2 cellular contexts compared by ENCODE assay signal in the genomic region with DNA sequence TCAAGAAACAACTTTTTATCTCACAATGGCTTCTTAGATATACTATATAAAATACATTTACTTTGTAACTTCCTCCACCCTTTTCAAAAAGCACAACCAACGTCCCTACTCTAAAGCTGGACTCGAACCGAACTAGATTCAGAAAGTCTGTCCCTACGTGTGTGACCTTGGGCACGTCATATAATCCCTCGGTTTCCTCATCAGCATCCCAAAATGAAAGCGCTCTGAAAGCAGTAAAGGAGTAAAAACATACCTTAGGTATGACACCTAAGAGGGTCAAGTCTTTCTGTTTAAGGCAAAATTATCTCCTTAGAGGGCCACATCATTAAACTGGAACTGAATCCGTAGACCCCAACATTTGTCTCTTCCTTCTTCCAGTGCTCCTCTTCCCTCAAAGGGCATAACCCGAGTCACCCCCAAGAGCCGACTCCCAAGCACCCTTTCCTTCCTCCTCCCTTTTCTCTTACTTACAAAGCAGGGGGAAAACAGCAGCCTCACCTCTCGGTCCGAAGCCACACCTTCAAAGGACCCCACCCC.
TF ChIP-seq lines count a peak whose summit lies in the region.

No MANE protein-coding gene starts in this region.

TF ChIP-seq in HCT116, 20 proteins besides CTCF, POLR2A, EP300 and RAD21:
- TF ChIP-seq CEBPB (IDR thresholded peaks at IDR 0.05; ENCODE audit: low read depth) (no peak), POLR2AphosphoS5 (IDR thresholded peaks at IDR 0.05; ENCODE audit: low read depth, low read length) (no peak), JUND (IDR thresholded peaks at IDR 0.05) (no peak), CBX3 (IDR thresholded peaks at IDR 0.05; ENCODE audit: low read depth) (no peak), ZNF274 (IDR thresholded peaks at IDR 0.05; ENCODE audit: low read depth, low read length) (no peak), SIN3A (IDR thresholded peaks at IDR 0.05; ENCODE audit: low read depth) (no peak), ELF1 (IDR thresholded peaks at IDR 0.05; ENCODE audit: borderline replicate concordance, low read depth) (no peak), YY1 (IDR thresholded peaks at IDR 0.05; ENCODE audit: extremely low read depth, insufficient replicate concordance, low read depth, low read length) (no peak), SRF (IDR thresholded peaks at IDR 0.05; ENCODE audit: low read depth) (no peak), ZFX (IDR thresholded peaks at IDR 0.05) (no peak), FOSL1 (IDR thresholded peaks at IDR 0.05; ENCODE audit: low read depth) (no peak), EGR1 (IDR thresholded peaks at IDR 0.05; ENCODE audit: low read depth) (no peak)
- TF ChIP-seq, protein P1, sequence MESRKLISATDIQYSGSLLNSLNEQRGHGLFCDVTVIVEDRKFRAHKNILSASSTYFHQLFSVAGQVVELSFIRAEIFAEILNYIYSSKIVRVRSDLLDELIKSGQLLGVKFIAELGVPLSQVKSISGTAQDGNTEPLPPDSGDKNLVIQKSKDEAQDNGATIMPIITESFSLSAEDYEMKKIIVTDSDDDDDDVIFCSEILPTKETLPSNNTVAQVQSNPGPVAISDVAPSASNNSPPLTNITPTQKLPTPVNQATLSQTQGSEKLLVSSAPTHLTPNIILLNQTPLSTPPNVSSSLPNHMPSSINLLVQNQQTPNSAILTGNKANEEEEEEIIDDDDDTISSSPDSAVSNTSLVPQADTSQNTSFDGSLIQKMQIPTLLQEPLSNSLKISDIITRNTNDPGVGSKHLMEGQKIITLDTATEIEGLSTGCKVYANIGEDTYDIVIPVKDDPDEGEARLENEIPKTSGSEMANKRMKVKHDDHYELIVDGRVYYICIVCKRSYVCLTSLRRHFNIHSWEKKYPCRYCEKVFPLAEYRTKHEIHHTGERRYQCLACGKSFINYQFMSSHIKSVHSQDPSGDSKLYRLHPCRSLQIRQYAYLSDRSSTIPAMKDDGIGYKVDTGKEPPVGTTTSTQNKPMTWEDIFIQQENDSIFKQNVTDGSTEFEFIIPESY (IDR thresholded peaks at IDR 0.05; ENCODE audit: extremely low read depth, insufficient replicate concordance, low read length), result no peak
- TF ChIP-seq, protein P2, sequence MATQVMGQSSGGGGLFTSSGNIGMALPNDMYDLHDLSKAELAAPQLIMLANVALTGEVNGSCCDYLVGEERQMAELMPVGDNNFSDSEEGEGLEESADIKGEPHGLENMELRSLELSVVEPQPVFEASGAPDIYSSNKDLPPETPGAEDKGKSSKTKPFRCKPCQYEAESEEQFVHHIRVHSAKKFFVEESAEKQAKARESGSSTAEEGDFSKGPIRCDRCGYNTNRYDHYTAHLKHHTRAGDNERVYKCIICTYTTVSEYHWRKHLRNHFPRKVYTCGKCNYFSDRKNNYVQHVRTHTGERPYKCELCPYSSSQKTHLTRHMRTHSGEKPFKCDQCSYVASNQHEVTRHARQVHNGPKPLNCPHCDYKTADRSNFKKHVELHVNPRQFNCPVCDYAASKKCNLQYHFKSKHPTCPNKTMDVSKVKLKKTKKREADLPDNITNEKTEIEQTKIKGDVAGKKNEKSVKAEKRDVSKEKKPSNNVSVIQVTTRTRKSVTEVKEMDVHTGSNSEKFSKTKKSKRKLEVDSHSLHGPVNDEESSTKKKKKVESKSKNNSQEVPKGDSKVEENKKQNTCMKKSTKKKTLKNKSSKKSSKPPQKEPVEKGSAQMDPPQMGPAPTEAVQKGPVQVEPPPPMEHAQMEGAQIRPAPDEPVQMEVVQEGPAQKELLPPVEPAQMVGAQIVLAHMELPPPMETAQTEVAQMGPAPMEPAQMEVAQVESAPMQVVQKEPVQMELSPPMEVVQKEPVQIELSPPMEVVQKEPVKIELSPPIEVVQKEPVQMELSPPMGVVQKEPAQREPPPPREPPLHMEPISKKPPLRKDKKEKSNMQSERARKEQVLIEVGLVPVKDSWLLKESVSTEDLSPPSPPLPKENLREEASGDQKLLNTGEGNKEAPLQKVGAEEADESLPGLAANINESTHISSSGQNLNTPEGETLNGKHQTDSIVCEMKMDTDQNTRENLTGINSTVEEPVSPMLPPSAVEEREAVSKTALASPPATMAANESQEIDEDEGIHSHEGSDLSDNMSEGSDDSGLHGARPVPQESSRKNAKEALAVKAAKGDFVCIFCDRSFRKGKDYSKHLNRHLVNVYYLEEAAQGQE (IDR thresholded peaks at IDR 0.05; ENCODE audit: low read depth), result no peak
- TF ChIP-seq, protein P3, sequence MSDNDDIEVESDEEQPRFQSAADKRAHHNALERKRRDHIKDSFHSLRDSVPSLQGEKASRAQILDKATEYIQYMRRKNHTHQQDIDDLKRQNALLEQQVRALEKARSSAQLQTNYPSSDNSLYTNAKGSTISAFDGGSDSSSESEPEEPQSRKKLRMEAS (IDR thresholded peaks at IDR 0.05), result no peak

TF ChIP-seq in HepG2, 621 proteins besides CTCF, POLR2A, EP300 and RAD21 (continues in another document):
- TF ChIP-seq, protein P4, sequence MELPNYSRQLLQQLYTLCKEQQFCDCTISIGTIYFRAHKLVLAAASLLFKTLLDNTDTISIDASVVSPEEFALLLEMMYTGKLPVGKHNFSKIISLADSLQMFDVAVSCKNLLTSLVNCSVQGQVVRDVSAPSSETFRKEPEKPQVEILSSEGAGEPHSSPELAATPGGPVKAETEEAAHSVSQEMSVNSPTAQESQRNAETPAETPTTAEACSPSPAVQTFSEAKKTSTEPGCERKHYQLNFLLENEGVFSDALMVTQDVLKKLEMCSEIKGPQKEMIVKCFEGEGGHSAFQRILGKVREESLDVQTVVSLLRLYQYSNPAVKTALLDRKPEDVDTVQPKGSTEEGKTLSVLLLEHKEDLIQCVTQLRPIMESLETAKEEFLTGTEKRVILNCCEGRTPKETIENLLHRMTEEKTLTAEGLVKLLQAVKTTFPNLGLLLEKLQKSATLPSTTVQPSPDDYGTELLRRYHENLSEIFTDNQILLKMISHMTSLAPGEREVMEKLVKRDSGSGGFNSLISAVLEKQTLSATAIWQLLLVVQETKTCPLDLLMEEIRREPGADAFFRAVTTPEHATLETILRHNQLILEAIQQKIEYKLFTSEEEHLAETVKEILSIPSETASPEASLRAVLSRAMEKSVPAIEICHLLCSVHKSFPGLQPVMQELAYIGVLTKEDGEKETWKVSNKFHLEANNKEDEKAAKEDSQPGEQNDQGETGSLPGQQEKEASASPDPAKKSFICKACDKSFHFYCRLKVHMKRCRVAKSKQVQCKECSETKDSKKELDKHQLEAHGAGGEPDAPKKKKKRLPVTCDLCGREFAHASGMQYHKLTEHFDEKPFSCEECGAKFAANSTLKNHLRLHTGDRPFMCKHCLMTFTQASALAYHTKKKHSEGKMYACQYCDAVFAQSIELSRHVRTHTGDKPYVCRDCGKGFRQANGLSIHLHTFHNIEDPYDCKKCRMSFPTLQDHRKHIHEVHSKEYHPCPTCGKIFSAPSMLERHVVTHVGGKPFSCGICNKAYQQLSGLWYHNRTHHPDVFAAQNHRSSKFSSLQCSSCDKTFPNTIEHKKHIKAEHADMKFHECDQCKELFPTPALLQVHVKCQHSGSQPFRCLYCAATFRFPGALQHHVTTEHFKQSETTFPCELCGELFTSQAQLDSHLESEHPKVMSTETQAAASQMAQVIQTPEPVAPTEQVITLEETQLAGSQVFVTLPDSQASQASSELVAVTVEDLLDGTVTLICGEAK (IDR thresholded peaks at IDR 0.05), result no peak
- TF ChIP-seq, protein P4 (CRISPR knock-in tag; IDR thresholded peaks at IDR 0.05), result no peak
- TF ChIP-seq, protein P5, sequence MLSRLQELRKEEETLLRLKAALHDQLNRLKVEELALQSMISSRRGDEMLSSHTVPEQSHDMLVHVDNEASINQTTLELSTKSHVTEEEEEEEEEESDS (CRISPR knock-in tag; IDR thresholded peaks at IDR 0.05; ENCODE audit: borderline replicate concordance), result no peak
- TF ChIP-seq KDM1A (CRISPR knock-in tag; IDR thresholded peaks at IDR 0.05), result no peak
- TF ChIP-seq, protein P6, sequence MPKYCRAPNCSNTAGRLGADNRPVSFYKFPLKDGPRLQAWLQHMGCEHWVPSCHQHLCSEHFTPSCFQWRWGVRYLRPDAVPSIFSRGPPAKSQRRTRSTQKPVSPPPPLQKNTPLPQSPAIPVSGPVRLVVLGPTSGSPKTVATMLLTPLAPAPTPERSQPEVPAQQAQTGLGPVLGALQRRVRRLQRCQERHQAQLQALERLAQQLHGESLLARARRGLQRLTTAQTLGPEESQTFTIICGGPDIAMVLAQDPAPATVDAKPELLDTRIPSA (CRISPR knock-in tag; IDR thresholded peaks at IDR 0.05; ENCODE audit: borderline replicate concordance), result peak; percentile 92; the same call in 1 of the 2 replicates
- TF ChIP-seq, protein P7, sequence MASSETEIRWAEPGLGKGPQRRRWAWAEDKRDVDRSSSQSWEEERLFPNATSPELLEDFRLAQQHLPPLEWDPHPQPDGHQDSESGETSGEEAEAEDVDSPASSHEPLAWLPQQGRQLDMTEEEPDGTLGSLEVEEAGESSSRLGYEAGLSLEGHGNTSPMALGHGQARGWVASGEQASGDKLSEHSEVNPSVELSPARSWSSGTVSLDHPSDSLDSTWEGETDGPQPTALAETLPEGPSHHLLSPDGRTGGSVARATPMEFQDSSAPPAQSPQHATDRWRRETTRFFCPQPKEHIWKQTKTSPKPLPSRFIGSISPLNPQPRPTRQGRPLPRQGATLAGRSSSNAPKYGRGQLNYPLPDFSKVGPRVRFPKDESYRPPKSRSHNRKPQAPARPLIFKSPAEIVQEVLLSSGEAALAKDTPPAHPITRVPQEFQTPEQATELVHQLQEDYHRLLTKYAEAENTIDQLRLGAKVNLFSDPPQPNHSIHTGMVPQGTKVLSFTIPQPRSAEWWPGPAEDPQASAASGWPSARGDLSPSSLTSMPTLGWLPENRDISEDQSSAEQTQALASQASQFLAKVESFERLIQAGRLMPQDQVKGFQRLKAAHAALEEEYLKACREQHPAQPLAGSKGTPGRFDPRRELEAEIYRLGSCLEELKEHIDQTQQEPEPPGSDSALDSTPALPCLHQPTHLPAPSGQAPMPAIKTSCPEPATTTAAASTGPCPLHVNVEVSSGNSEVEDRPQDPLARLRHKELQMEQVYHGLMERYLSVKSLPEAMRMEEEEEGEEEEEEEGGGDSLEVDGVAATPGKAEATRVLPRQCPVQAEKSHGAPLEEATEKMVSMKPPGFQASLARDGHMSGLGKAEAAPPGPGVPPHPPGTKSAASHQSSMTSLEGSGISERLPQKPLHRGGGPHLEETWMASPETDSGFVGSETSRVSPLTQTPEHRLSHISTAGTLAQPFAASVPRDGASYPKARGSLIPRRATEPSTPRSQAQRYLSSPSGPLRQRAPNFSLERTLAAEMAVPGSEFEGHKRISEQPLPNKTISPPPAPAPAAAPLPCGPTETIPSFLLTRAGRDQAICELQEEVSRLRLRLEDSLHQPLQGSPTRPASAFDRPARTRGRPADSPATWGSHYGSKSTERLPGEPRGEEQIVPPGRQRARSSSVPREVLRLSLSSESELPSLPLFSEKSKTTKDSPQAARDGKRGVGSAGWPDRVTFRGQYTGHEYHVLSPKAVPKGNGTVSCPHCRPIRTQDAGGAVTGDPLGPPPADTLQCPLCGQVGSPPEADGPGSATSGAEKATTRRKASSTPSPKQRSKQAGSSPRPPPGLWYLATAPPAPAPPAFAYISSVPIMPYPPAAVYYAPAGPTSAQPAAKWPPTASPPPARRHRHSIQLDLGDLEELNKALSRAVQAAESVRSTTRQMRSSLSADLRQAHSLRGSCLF (CRISPR knock-in tag; IDR thresholded peaks at IDR 0.05; ENCODE audit: borderline replicate concordance), result no peak
- no peak for TF ChIP-seq TCF7L2 (IDR thresholded peaks at IDR 0.05; ENCODE audit: low read depth, low read length)
- no peak for TF ChIP-seq ADNP (CRISPR knock-in tag; IDR thresholded peaks at IDR 0.05)
- TF ChIP-seq MAFG (CRISPR knock-in tag; IDR thresholded peaks at IDR 0.05), result no peak
- no peak for TF ChIP-seq ZMYM2 (CRISPR knock-in tag; IDR thresholded peaks at IDR 0.05)
- TF ChIP-seq SNAPC2 (CRISPR knock-in tag; IDR thresholded peaks at IDR 0.05), result no peak
- TF ChIP-seq TGIF2 (CRISPR knock-in tag; IDR thresholded peaks at IDR 0.05), result no peak
- 0 out of 2 replicates have a peak, but pooled peaks have one; percentile 50 for TF ChIP-seq ZNF607 (CRISPR knock-in tag; IDR thresholded peaks at IDR 0.05; ENCODE audit: borderline replicate concordance)
- no peak for TF ChIP-seq ERF (CRISPR knock-in tag; IDR thresholded peaks at IDR 0.05)
